ENCODE assay signal across 25 cellular contexts in the genomic region with DNA sequence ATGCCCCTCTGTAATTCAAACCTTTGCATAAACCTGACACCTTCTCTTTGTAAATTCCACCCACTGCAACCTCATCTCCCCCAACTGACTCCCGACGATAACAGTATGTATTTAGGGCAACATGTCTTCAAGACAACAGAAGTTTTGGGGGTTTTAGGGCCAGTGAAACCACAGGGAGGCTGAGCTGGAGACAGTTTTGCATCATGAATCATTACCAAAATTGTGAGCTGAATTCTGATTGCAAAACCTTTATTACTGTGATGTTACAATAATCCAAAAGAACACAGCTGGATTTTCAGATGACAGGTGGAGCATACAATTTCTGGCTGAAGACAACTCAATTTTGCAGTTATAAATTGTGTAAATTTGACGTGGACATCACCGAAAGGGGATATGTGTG.
"Had no signal": no experiment of that assay in that cellular context is flagged by ENCODE, and none has a peak within 500 bp of the region (broad histone marks: within the 10 kb centered on the region; RNA-seq: fewer than 3 reads in every experiment).

No MANE protein-coding gene starts in this region.

- ATAC-seq: activated CD4-positive, CD25-positive, alpha-beta regulatory T cell treated with anti-CD3 and anti-CD28 coated beads, Interleukin-2, amount 50 U/mL, for 24 hours; body of pancreas; left cardiac atrium; left ventricle myocardium superior; right lobe of liver; stimulated activated effector memory CD8-positive, alpha-beta T cell treated with anti-CD3 and anti-CD28 coated beads, Interleukin-12 subunit alpha, Interleukin-12 subunit beta, amount 100 ng/mL, for 72 hours had no signal

- H3K4me3 ChIP-seq: adrenal gland, body of pancreas, esophagus squamous epithelium, right lobe of liver, skin epidermis, thoracic aorta had no signal

- H3K36me3 ChIP-seq: adrenal gland, esophagus squamous epithelium, right lobe of liver, thoracic aorta had no signal

- H3K27ac ChIP-seq: adrenal gland, body of pancreas, epithelial cell of prostate, esophagus squamous epithelium, right lobe of liver, skin epidermis, thoracic aorta, VCaP had no signal

- DNase-seq: activated CD4-positive, alpha-beta T cell treated with anti-CD3 and anti-CD28 coated beads for 48 hours; activated CD4-positive, alpha-beta T cell treated with anti-CD3 and anti-CD28 coated beads, Interleukin-2, amount 50 U/mL, for 48 hours; activated CD8-positive, alpha-beta memory T cell treated with anti-CD3 and anti-CD28 coated beads for 24 hours; activated effector memory CD4-positive, alpha-beta T cell treated with anti-CD3 and anti-CD28 coated beads, Interleukin-2, amount 50 U/mL, for 16 hours; activated naive CD4-positive, alpha-beta T cell treated with anti-CD3 and anti-CD28 coated beads for 36 hours; activated naive CD8-positive, alpha-beta T cell treated with anti-CD3 and anti-CD28 coated beads for 36 hours; adrenal gland; aorta; body of pancreas; effector CD8-positive, alpha-beta T cell; esophagus squamous epithelium; foreskin fibroblast; head of caudate nucleus; hippocampal formation; left cardiac atrium; left ventricle myocardium superior; right lobe of liver; stimulated activated CD4-positive, alpha-beta T cell treated with anti-CD3 and anti-CD28 coated beads, Interleukin-4, amount 100 ng/mL, for 24 hours; trophoblast cell had no signal

- H3K27me3 ChIP-seq: adrenal gland, body of pancreas, esophagus squamous epithelium, right lobe of liver had no signal

- H3K4me1 ChIP-seq: adrenal gland, esophagus squamous epithelium, right lobe of liver had no signal

- H3K9me3 ChIP-seq: adrenal gland, body of pancreas, esophagus squamous epithelium, right lobe of liver, thoracic aorta had no signal
